ENCODE assay signal across 27 cellular contexts in genomic region chr20:24697411-24697810, GRCh38.
A peak's percentile ranks its signal among the peaks of the same experiment; 100 is the strongest.
DNase-seq lines count a peak whose midpoint lies in the region; ATAC-seq, FAIRE-seq and TF ChIP-seq lines count a peak whose summit lies in the region.
"Had no signal": no experiment of that assay in that cellular context is flagged by ENCODE, and none has a peak within 500 bp of the region (broad histone marks: within the 10 kb centered on the region; RNA-seq: fewer than 3 reads in every experiment).

No MANE protein-coding gene starts in this region.

- H3K36me3 Mint-ChIP-seq in H9 (ENCODE audit: insufficient read depth in 1 of 3, low read depth in 3 of 3) (no peaks in the 10 kb centered on the region), neural crest cell (ENCODE audit: low read depth) (no peaks in the 10 kb centered on the region)
- H3K36me3 Mint-ChIP-seq: CD8-positive, alpha-beta memory T cell had no signal

- no peak overlapping the region for H2BK5ac ChIP-seq in H9 (ENCODE audit: insufficient read length, low read length)

- no peak overlapping the region for H2AK5ac ChIP-seq in H9 (ENCODE audit: insufficient read length, low read length)

- no peaks in the 10 kb centered on the region for H3K79me1 ChIP-seq in H9 (ENCODE audit: insufficient read depth, low read depth, low read length, poor library complexity, severe bottlenecking)

- DNase-seq in right atrium auricular region (ENCODE audit: low spot score): peak; percentile 30
- DNase-seq in left ventricle myocardium inferior: no peak
- peak; percentile 8 for DNase-seq in H9
- DNase-seq in neural crest cell (ENCODE audit: low read depth, low spot score): no peak
- no peak for DNase-seq in kidney
- DNase-seq: AML-193; CD8-positive, alpha-beta memory T cell; DMS 273 treated with DMSO at 0.1 percent for 48 hours; DMS79; GF-D8; MM.1S; NCI-H2029; NCI-H446; NCI-H524 treated with DMSO at 0.1 percent for 48 hours; NCI-H774 had no signal

- H4K20me1 ChIP-seq in H9 (ENCODE audit: control insufficient read depth, insufficient read depth, insufficient read length): no peaks in the 10 kb centered on the region

- ATAC-seq in GM18873 (IDR thresholded peaks at IDR 0.05; ENCODE audit: low FRiP score, unreplicated experiment): no peak
- no peak for ATAC-seq in HG03342 (IDR thresholded peaks at IDR 0.05; ENCODE audit: unreplicated experiment)
- ATAC-seq: A549, Right ventricle myocardium inferior, SK-N-SH treated with all-trans-retinoic acid at 6 μM for 48 hours had no signal

- no peak overlapping the region for H3K14ac ChIP-seq in H9 (ENCODE audit: insufficient read depth, low read length)

- H3K4me1 Mint-ChIP-seq in H9: no peaks in the 10 kb centered on the region; a peak in 1 of 4 replicates
- no peaks in the 10 kb centered on the region for H3K4me1 Mint-ChIP-seq in neural crest cell
- H3K4me1 Mint-ChIP-seq: CD8-positive, alpha-beta memory T cell had no signal

- H3K56ac ChIP-seq in H9 (ENCODE audit: insufficient read length, low read depth, low read length): no peak overlapping the region

- no CpG with 5 or more reads among the region's 6 CpGs for WGBS in H9 (ENCODE audit: extremely low coverage, insufficient read length, low lambda C conversion rate)

- no peaks in the 10 kb centered on the region for H3K36me3 ChIP-seq in right atrium auricular region
- no peaks in the 10 kb centered on the region for H3K36me3 ChIP-seq in left ventricle myocardium inferior
- H3K36me3 ChIP-seq in kidney (ENCODE audit: control insufficient read depth in 1 of 2, insufficient read depth in 2 of 2, low read length in 2 of 2): no peaks in the 10 kb centered on the region
- H3K36me3 ChIP-seq: HAP-1, SJCRH30 had no signal

- no peaks in the 10 kb centered on the region for H3K79me2 ChIP-seq in H9 (ENCODE audit: insufficient read depth, low read length)

- H3K23ac ChIP-seq in H9 (ENCODE audit: insufficient read length, low read depth, low read length): no peak overlapping the region

- H4K5ac ChIP-seq in H9 (ENCODE audit: insufficient read length, low read depth, low read length): no peak overlapping the region

- H3K4ac ChIP-seq in H9 (ENCODE audit: low read depth, low read length): no peak overlapping the region

- no peak overlapping the region for H3K4me2 ChIP-seq in H9 (ENCODE audit: insufficient read depth, insufficient read length, low read length)
- H3K4me2 ChIP-seq: A549 had no signal

- H3T11ph ChIP-seq in H9 (ENCODE audit: low read length): no peak overlapping the region

- no peak overlapping the region for H2BK120ac ChIP-seq in H9 (ENCODE audit: low read depth, low read length, poor library complexity, severe bottlenecking)

- H3K27me3 Mint-ChIP-seq in H9 (ENCODE audit: low read depth) (no peaks in the 10 kb centered on the region), neural crest cell (ENCODE audit: low read depth) (peaks cover 7% of the 10 kb centered on the region)

- no peak overlapping the region for H4K91ac ChIP-seq in H9 (ENCODE audit: insufficient read length, low read depth, low read length)

- TF ChIP-seq CTCF in right atrium auricular region (IDR thresholded peaks at IDR 0.05): no peak
- no peak for TF ChIP-seq CTCF in left ventricle myocardium inferior (IDR thresholded peaks at IDR 0.05; ENCODE audit: borderline replicate concordance)
- no peak for TF ChIP-seq CTCF in H9 (conservative IDR thresholded peaks at IDR 0.05)
- TF ChIP-seq CTCF in neural crest cell (conservative IDR thresholded peaks at IDR 0.05): no peak
- TF ChIP-seq CTCF in kidney (IDR thresholded peaks at IDR 0.05; ENCODE audit: borderline replicate concordance, extremely low read depth, insufficient read depth): no peak

- intact Hi-C loops in left ventricle myocardium inferior (cut with micrococcal nuclease) (no loop called here), kidney (cut with DNase I) (no loop called here)

- no peak overlapping the region for H2AFZ ChIP-seq in H9 (ENCODE audit: low read length)

- H3K4me3 Mint-ChIP-seq in H9 (no peak overlapping the region), neural crest cell (no peak overlapping the region)
- H3K4me3 Mint-ChIP-seq: CD8-positive, alpha-beta memory T cell; IgD-negative memory B cell had no signal

- no peak overlapping the region for H2BK15ac ChIP-seq in H9 (ENCODE audit: low read depth, low read length)

- no peak overlapping the region for H3K18ac ChIP-seq in H9 (ENCODE audit: insufficient read length, low read depth, low read length)

- no peak overlapping the region for H3K27ac Mint-ChIP-seq in H9
- H3K27ac Mint-ChIP-seq in neural crest cell (ENCODE audit: unreplicated experiment): peak overlapping the region; percentile 71
- H3K27ac Mint-ChIP-seq: CD8-positive, alpha-beta memory T cell; IgD-negative memory B cell had no signal

- H2BK20ac ChIP-seq in H9 (ENCODE audit: low read depth, low read length, poor library complexity, severe bottlenecking): no peak overlapping the region

- H3K9me3 Mint-ChIP-seq in H9 (no peaks in the 10 kb centered on the region; a peak in 1 of 5 replicates), neural crest cell (no peaks in the 10 kb centered on the region)
- H3K9me3 Mint-ChIP-seq: CD8-positive, alpha-beta memory T cell had no signal

- H3K9me3 ChIP-seq in right atrium auricular region (no peaks in the 10 kb centered on the region), left ventricle myocardium inferior (replicated peaks) (no peaks in the 10 kb centered on the region), H9 (ENCODE audit: control insufficient read depth, low read depth, low read length) (no peaks in the 10 kb centered on the region), kidney (ENCODE audit: control insufficient read depth in 1 of 2, low read length in 2 of 2) (no peaks in the 10 kb centered on the region)
- H3K9me3 ChIP-seq: A549, HAP-1, SJCRH30 had no signal

- H3K9ac ChIP-seq in H9 (ENCODE audit: extremely low read depth, insufficient read length, low read length): no peak overlapping the region
- H3K9ac ChIP-seq in kidney (ENCODE audit: low read length in 2 of 2): no peak overlapping the region
- H3K9ac ChIP-seq: KMS-11 had no signal

- H2BK12ac ChIP-seq in H9 (ENCODE audit: insufficient read length, low read depth, low read length): no peak overlapping the region

- H3K4me1 ChIP-seq in right atrium auricular region (peaks cover 0 to 14% of the 10 kb centered on the region in 2 donors), left ventricle myocardium inferior (peaks cover 22% of the 10 kb centered on the region), H9 (ENCODE audit: insufficient read depth, low read length) (no peaks in the 10 kb centered on the region), kidney (ENCODE audit: control insufficient read depth in 1 of 2, insufficient read depth in 1 of 2, low read depth in 1 of 2, low read length in 2 of 2) (peaks cover 0 to 24% of the 10 kb centered on the region in 2 donors)
- H3K4me1 ChIP-seq: A549, HAP-1, SJCRH30 had no signal

- H3K27ac ChIP-seq in right atrium auricular region: no peak overlapping the region
- no peak overlapping the region for H3K27ac ChIP-seq in left ventricle myocardium inferior (replicated peaks)
- no peak overlapping the region for H3K27ac ChIP-seq in H9 (ENCODE audit: insufficient read length, low read depth, low read length)
- no peak overlapping the region for H3K27ac ChIP-seq in kidney (ENCODE audit: low read depth in 2 of 2, low read length in 2 of 2)
- H3K27ac ChIP-seq: A549, C4-2B, HL-60, KMS-11, SJCRH30 had no signal

- H3K27me3 ChIP-seq in right atrium auricular region (no peaks in the 10 kb centered on the region), left ventricle myocardium inferior (ENCODE audit: low read depth) (peaks cover under 1% of the 10 kb centered on the region), H9 (ENCODE audit: insufficient read depth, low read length) (no peaks in the 10 kb centered on the region)
- H3K27me3 ChIP-seq: SJCRH30 had no signal

- H4K8ac ChIP-seq in H9 (replicated peaks; ENCODE audit: insufficient read length, low read depth, low read length): no peak overlapping the region

- FAIRE-seq in kidney (lab: Jason Lieb, UNC): no peak
- FAIRE-seq: A549, GM12892 had no signal

- H3K4me3 ChIP-seq in right atrium auricular region (no peak overlapping the region), left ventricle myocardium inferior (no peak overlapping the region), kidney (ENCODE audit: low read length in 2 of 2) (no peak overlapping the region)
- H3K4me3 ChIP-seq: A549, HAP-1, SJCRH30 had no signal

- no peaks in the 10 kb centered on the region for H3K23me2 ChIP-seq in H9 (ENCODE audit: insufficient read length, low read depth, low read length, poor library complexity, severe bottlenecking)

Comparison
In these comparisons a context has a peak if more than half of its experiments do, and no peak if none do; other contexts are left out.
1. DNase-seq: peak in right atrium auricular region (single experiment) and H9 (single experiment); none in left ventricle myocardium inferior (single experiment), neural crest cell (single experiment) and kidney (single experiment).